ENCODE assay signal across 24 cellular contexts in genomic region chr2:15704788-15705115, GRCh38.
"Had no signal": no experiment of that assay in that cellular context is flagged by ENCODE, and none has a peak within 500 bp of the region (broad histone marks: within the 10 kb centered on the region; RNA-seq: fewer than 3 reads in every experiment).

No MANE protein-coding gene starts in this region.

- H3K4me3 Mint-ChIP-seq: mesothelial cell of epicardium; naive B cell; natural killer cell treated with Interleukin-12 subunit alpha and Interleukin-12 subunit beta and Interleukin-15 and Interleukin-18, amount 100 ng/mL, for 72 hours; stimulated activated memory B cell treated with anti-CD40 and anti-IgM and Interleukin-4, amounts not matched to agents 10 μg/mL and 1 μg/mL and 100 μg/mL, for 72 hours; type B pancreatic cell had no signal

- H3K4me1 Mint-ChIP-seq: naive B cell; stimulated activated memory B cell treated with anti-CD40 and anti-IgM and Interleukin-4, amounts not matched to agents 10 μg/mL and 1 μg/mL and 100 μg/mL, for 72 hours had no signal

- H3K9me3 ChIP-seq: esophagus muscularis mucosa, gastroesophageal sphincter, heart left ventricle, left lung, mucosa of descending colon, pancreas, sigmoid colon, testis, tibial artery had no signal

- H3K36me3 Mint-ChIP-seq: mesothelial cell of epicardium; naive B cell; natural killer cell treated with Interleukin-12 subunit alpha and Interleukin-12 subunit beta and Interleukin-15 and Interleukin-18, amount 100 ng/mL, for 72 hours; stimulated activated memory B cell treated with anti-CD40 and anti-IgM and Interleukin-4, amounts not matched to agents 10 μg/mL and 1 μg/mL and 100 μg/mL, for 72 hours; type B pancreatic cell had no signal

- H3K4me1 ChIP-seq: foreskin keratinocyte, pancreas, tibial artery had no signal

- H3K27ac Mint-ChIP-seq: naive B cell; natural killer cell treated with Interleukin-12 subunit alpha and Interleukin-12 subunit beta and Interleukin-15 and Interleukin-18, amount 100 ng/mL, for 72 hours; progenitor cell of endocrine pancreas; stimulated activated memory B cell treated with anti-CD40 and anti-IgM and Interleukin-4, amounts not matched to agents 10 μg/mL and 1 μg/mL and 100 μg/mL, for 72 hours; type B pancreatic cell had no signal

- H3K27me3 Mint-ChIP-seq: type B pancreatic cell had no signal

- H3K4me3 ChIP-seq: dorsolateral prefrontal cortex, esophagus muscularis mucosa, gastroesophageal sphincter, heart left ventricle, left lung, lung, mucosa of descending colon, pancreas, sigmoid colon, testis, tibial artery had no signal

- ATAC-seq: gastroesophageal sphincter; left lung; mucosa of descending colon; natural killer cell treated with Interleukin-12 subunit alpha and Interleukin-12 subunit beta and Interleukin-15 and Interleukin-18, amount 100 ng/mL, for 72 hours; stimulated activated memory B cell treated with anti-CD40 and anti-IgM and Interleukin-4, amounts not matched to agents 10 μg/mL and 1 μg/mL and 100 μg/mL, for 72 hours; stimulated activated naive CD8-positive, alpha-beta T cell treated with anti-CD3 and anti-CD28 coated beads, Interleukin-15, Interleukin-2, amounts not matched to agents 100 U/mL and 50 U/mL, for 24 hours had no signal

- H3K9me3 Mint-ChIP-seq: natural killer cell treated with Interleukin-12 subunit alpha and Interleukin-12 subunit beta and Interleukin-15 and Interleukin-18, amount 100 ng/mL, for 72 hours; stimulated activated memory B cell treated with anti-CD40 and anti-IgM and Interleukin-4, amounts not matched to agents 10 μg/mL and 1 μg/mL and 100 μg/mL, for 72 hours had no signal

- H3K27ac ChIP-seq: dorsolateral prefrontal cortex, foreskin keratinocyte, left lung, pancreas, tibial artery had no signal

- H3K36me3 ChIP-seq: esophagus muscularis mucosa, gastroesophageal sphincter, heart left ventricle, left lung, pancreas, sigmoid colon, tibial artery had no signal

- H3K27me3 ChIP-seq: dorsolateral prefrontal cortex, esophagus muscularis mucosa, foreskin keratinocyte, gastroesophageal sphincter, heart left ventricle, left lung, pancreas, sigmoid colon, testis, tibial artery had no signal

- DNase-seq: dorsolateral prefrontal cortex; effector CD4-positive, alpha-beta T cell; foreskin keratinocyte; hippocampal formation; mucosa of descending colon; naive B cell; nucleus accumbens; pancreas; sigmoid colon; stimulated activated CD4-positive, alpha-beta T cell treated with anti-CD3 and anti-CD28 coated beads, Interleukin-4, amount 100 ng/mL, for 4 hours; stimulated activated naive CD8-positive, alpha-beta T cell treated with anti-CD3 and anti-CD28 coated beads, Interleukin-15, Interleukin-2, amounts not matched to agents 100 U/mL and 50 U/mL, for 24 hours; substantia nigra; testis; tibial artery had no signal
